Comparison of ENCODE assay signal across 1 cellular context in genomic region chr2:234038076-234038802, GRCh38.
TF ChIP-seq lines count a peak whose summit lies in the region.

No MANE protein-coding gene starts in this region.

TF ChIP-seq in HepG2, 621 proteins besides CTCF, POLR2A, EP300 and RAD21 (continued from another document):
- no peak for TF ChIP-seq HNF1A (IDR thresholded peaks at IDR 0.05; ENCODE audit: low read depth)
- TF ChIP-seq HNF1A (CRISPR knock-in tag; IDR thresholded peaks at IDR 0.05; ENCODE audit: borderline replicate concordance): no peak
